In the genomic region with DNA sequence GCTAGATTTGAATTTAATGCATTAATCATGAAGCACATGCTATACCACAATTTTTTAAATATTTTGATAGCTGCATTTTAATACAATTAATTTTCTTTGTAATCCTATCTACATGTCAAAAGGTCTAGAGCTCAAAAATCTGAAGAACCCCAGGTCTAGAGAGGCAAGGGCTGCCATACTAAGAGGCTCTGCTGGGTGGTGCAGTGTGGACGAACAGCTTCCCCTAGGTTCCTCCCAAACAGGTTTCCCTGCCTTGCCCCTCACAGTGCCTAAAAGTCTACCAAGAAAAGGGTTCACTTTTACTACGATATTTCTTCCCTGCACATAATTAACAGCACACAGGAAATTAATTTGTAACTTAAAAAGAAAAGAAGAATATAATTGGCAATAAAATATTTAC, we compare ENCODE assay signal across 22 cellular contexts.
"Had no signal": no experiment of that assay in that cellular context is flagged by ENCODE, and none has a peak within 500 bp of the region (broad histone marks: within the 10 kb centered on the region; RNA-seq: fewer than 3 reads in every experiment).

No MANE protein-coding gene starts in this region.

- H3K36me3 Mint-ChIP-seq: naive B cell; naive thymus-derived CD8-positive, alpha-beta T cell had no signal

- H3K27me3 ChIP-seq: colonic mucosa, foreskin keratinocyte, gastroesophageal sphincter, hepatocyte, left lung had no signal

- H3K27ac Mint-ChIP-seq: dendritic cell treated with granulocyte-macrophage colony-stimulating factor and Interleukin-4, amounts not matched to agents 40 ng/mL and 50 ng/mL, for 4 days; effector memory CD8-positive, alpha-beta T cell; endodermal cell; naive B cell; naive thymus-derived CD8-positive, alpha-beta T cell had no signal

- H3K79me2 ChIP-seq: hepatocyte had no signal

- H2AFZ ChIP-seq: hepatocyte had no signal

- H3K27ac ChIP-seq: colonic mucosa, epithelial cell of prostate, foreskin keratinocyte, gastroesophageal sphincter, heart left ventricle, hepatocyte, left lung, lower lobe of right lung had no signal

- H3K4me3 Mint-ChIP-seq: dendritic cell treated with granulocyte-macrophage colony-stimulating factor and Interleukin-4, amounts not matched to agents 40 ng/mL and 50 ng/mL, for 4 days; effector memory CD8-positive, alpha-beta T cell; endodermal cell; naive B cell; naive thymus-derived CD8-positive, alpha-beta T cell had no signal

- H3K27me3 Mint-ChIP-seq: dendritic cell treated with granulocyte-macrophage colony-stimulating factor and Interleukin-4, amounts not matched to agents 40 ng/mL and 50 ng/mL, for 4 days; naive B cell had no signal

- ATAC-seq: effector memory CD8-positive, alpha-beta T cell; esophagus mucosa; foreskin keratinocyte; gastroesophageal sphincter; heart left ventricle; left cardiac atrium; left lung; left ventricle myocardium superior; lower lobe of right lung; mucosa of descending colon; naive thymus-derived CD8-positive, alpha-beta T cell had no signal

- H3K36me3 ChIP-seq: colonic mucosa, gastroesophageal sphincter, heart left ventricle, left lung, lower lobe of right lung had no signal

- H3K9me3 Mint-ChIP-seq: effector memory CD8-positive, alpha-beta T cell had no signal

- DNase-seq: colonic mucosa; cortex of kidney; effector CD8-positive, alpha-beta T cell; effector memory CD8-positive, alpha-beta T cell; endodermal cell; erythroblast; foreskin keratinocyte; heart left ventricle; hypothalamus; left cardiac atrium; left lung; left ventricle myocardium superior; lower lobe of right lung; mesendoderm; mucosa of descending colon; naive B cell; naive thymus-derived CD8-positive, alpha-beta T cell had no signal

- H3K4me3 ChIP-seq: colonic mucosa, gastroesophageal sphincter, heart left ventricle, hepatocyte, left lung, lower lobe of right lung, mucosa of descending colon had no signal

- H3K4me1 Mint-ChIP-seq: endodermal cell; naive B cell; naive thymus-derived CD8-positive, alpha-beta T cell had no signal

- H3K4me1 ChIP-seq: colonic mucosa, foreskin keratinocyte, gastroesophageal sphincter, heart left ventricle, left lung, lower lobe of right lung had no signal

- H3K4me2 ChIP-seq: hepatocyte had no signal
